1 cellular context compared by ENCODE assay signal in the genomic region with DNA sequence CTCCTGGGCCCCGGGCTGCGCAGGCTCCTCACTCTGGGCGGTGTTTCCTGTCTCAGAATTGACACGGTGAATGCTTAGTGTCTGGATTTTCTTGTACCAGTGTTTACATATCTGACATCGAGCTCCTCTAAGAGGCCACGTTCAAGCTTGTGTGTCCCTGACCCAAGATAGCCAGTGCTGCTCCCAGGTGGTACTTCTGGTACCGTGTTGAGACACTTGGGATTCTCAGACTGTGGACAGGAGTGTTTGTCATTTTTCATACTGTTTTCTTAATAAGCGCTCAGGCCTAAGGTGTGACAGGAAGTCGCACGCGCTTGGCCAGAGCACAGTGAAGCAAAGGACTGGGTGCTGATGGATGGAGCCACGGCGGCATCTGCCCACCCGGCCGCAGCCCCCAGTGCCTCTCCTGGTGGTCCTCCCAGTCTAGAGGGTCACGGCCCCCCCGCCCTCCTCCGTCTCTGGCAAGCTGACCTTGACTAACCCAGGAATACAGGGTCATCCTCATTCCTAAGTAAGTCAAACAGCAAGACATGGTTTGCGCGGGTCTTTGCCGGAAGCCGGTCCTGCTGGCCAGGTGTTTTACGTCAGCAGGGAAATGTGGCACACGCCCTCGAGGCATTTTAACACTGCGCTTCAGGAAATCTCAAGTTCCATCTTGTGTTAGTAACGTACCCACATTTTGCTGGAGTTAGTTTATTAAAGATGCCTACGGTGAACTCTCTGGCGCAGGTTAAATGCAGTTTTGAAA.
TF ChIP-seq lines count a peak whose summit lies in the region.

No MANE protein-coding gene starts in this region.

TF ChIP-seq in GM12878, 131 proteins besides CTCF, POLR2A, EP300 and RAD21:
- TF ChIP-seq SIN3A (IDR thresholded peaks at IDR 0.05; ENCODE audit: low read depth, low read length) (no peak), GABPA (IDR thresholded peaks at IDR 0.05; ENCODE audit: low read depth) (no peak), JUNB (IDR thresholded peaks at IDR 0.05) (no peak), PAX8 (IDR thresholded peaks at IDR 0.05) (no peak), JUND (IDR thresholded peaks at IDR 0.05; ENCODE audit: low read depth, low read length) (no peak), MYC (IDR thresholded peaks at IDR 0.05; ENCODE audit: insufficient read depth, insufficient read length, insufficient replicate concordance, low read length, severe bottlenecking) (no peak), IKZF2 (IDR thresholded peaks at IDR 0.05) (no peak), KDM1A (IDR thresholded peaks at IDR 0.05; ENCODE audit: borderline replicate concordance) (no peak), TARDBP (IDR thresholded peaks at IDR 0.05; ENCODE audit: borderline replicate concordance) (no peak), RB1 (IDR thresholded peaks at IDR 0.05; ENCODE audit: borderline replicate concordance) (no peak)
- TF ChIP-seq, protein P1, sequence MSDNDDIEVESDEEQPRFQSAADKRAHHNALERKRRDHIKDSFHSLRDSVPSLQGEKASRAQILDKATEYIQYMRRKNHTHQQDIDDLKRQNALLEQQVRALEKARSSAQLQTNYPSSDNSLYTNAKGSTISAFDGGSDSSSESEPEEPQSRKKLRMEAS (IDR thresholded peaks at IDR 0.05; ENCODE audit: low read depth, low read length) = no peak
- TF ChIP-seq, protein P2, sequence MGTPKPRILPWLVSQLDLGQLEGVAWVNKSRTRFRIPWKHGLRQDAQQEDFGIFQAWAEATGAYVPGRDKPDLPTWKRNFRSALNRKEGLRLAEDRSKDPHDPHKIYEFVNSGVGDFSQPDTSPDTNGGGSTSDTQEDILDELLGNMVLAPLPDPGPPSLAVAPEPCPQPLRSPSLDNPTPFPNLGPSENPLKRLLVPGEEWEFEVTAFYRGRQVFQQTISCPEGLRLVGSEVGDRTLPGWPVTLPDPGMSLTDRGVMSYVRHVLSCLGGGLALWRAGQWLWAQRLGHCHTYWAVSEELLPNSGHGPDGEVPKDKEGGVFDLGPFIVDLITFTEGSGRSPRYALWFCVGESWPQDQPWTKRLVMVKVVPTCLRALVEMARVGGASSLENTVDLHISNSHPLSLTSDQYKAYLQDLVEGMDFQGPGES (IDR thresholded peaks at IDR 0.05) = no peak
